Comparison of ENCODE assay signal across 9 cellular contexts in genomic region chr6:96885187-96885631, GRCh38. TPM values are rescaled to one million over a fixed set of nuclear protein-coding genes. Genes with fewer than 3 reads are reported as not detected.
A peak's percentile ranks its signal among the peaks of the same experiment; 100 is the strongest.
DNase-seq lines count a peak whose midpoint lies in the region; ATAC-seq, FAIRE-seq and TF ChIP-seq lines count a peak whose summit lies in the region.
"Not testable (repeated sequence)": the region's sequence is repeated elsewhere in the genome, so short reads cannot be mapped to it uniquely, and the experiment has no call there.
"Had no signal": no experiment of that assay in that cellular context is flagged by ENCODE, and none has a peak within 500 bp of the region (broad histone marks: within the 10 kb centered on the region; RNA-seq: fewer than 3 reads in every experiment).

No MANE protein-coding gene starts in this region.

- not testable (repeated sequence) for H3K9me2 ChIP-seq in OCI-LY7 (ENCODE audit: insufficient read depth, low read length)

- H3K27ac Mint-ChIP-seq in activated naive CD4-positive, alpha-beta T cell treated with anti-CD3 and anti-CD28 coated beads, Interleukin-2, amount 50 U/mL, for 72 hours = not testable (repeated sequence)

- H3K4me1 ChIP-seq in OCI-LY7 (ENCODE audit: insufficient read depth, low read length, poor library complexity, severe bottlenecking) = peaks cover 15% of the 10 kb centered on the region
- H3K4me1 ChIP-seq in small intestine (ENCODE audit: control insufficient read depth in 2 of 2, insufficient read depth in 1 of 2, low read depth in 1 of 2, low read length in 1 of 2) = not testable (repeated sequence)

- BruUV-seq in OCI-LY7 (replicated peaks; lab: Mats Ljungman, UMichigan) = not testable (repeated sequence)

- H3K36me3 Mint-ChIP-seq in activated naive CD4-positive, alpha-beta T cell treated with anti-CD3 and anti-CD28 coated beads, Interleukin-2, amount 50 U/mL, for 72 hours = not testable (repeated sequence)

- H3K4me3 ChIP-seq in GM06990 (replicated peaks; ENCODE audit: low read depth, low read length) = peak overlapping the region; percentile 26; the same call in 1 of the 2 replicates
- peak overlapping the region; percentile 38 for H3K4me3 ChIP-seq in OCI-LY7 (ENCODE audit: low read depth, low read length, poor library complexity, severe bottlenecking)
- H3K4me3 ChIP-seq in small intestine (ENCODE audit: low read depth in 1 of 2, low read length in 2 of 2) = peak overlapping the region in 1 of 2 donors; percentile 33

- ATAC-seq in GM19397 (IDR thresholded peaks at IDR 0.05; ENCODE audit: unreplicated experiment) (peak; percentile 70), HG02610 (IDR thresholded peaks at IDR 0.05; ENCODE audit: unreplicated experiment) (peak; percentile 79), HG03342 (IDR thresholded peaks at IDR 0.05; ENCODE audit: unreplicated experiment) (peak; percentile 95)
- peak; percentile 81 to 88 for ATAC-seq in activated naive CD4-positive, alpha-beta T cell treated with anti-CD3 and anti-CD28 coated beads, Interleukin-2, amount 50 U/mL, for 72 hours

- H3K36me3 ChIP-seq in GM06990 (ENCODE audit: control insufficient read depth, insufficient read depth, low read length); small intestine (ENCODE audit: control insufficient read depth in 2 of 2, insufficient read depth in 2 of 2, low read length in 2 of 2): not testable (repeated sequence)
- peaks cover 12% of the 10 kb centered on the region for H3K36me3 ChIP-seq in OCI-LY7 (ENCODE audit: insufficient read depth, low read length)

- H3K9me3 Mint-ChIP-seq in activated naive CD4-positive, alpha-beta T cell treated with anti-CD3 and anti-CD28 coated beads, Interleukin-2, amount 50 U/mL, for 72 hours = not testable (repeated sequence)

- intact Hi-C loops in OCI-LY7 (cut with micrococcal nuclease; ENCODE audit: unreplicated experiment) = not testable (repeated sequence)

- WGBS in small intestine, 3 donors = 21 to 47% (median 25%) methylated on average over 4 to 5 of the region's 5 CpGs

- H3K27ac ChIP-seq in OCI-LY7 (ENCODE audit: low read depth, low read length, poor library complexity, severe bottlenecking) (peak overlapping the region; percentile 15), small intestine (ENCODE audit: low read depth in 1 of 2, low read length in 1 of 2) (peak overlapping the region in 1 of 2 donors; percentile 50)

- H2AFZ ChIP-seq in OCI-LY7 (ENCODE audit: low read length) = peak overlapping the region; percentile 56; the same call in 1 of the 2 replicates

- H3K4me2 ChIP-seq in OCI-LY7 (ENCODE audit: low read length) = peak overlapping the region; percentile 50

- CTCF ChIA-PET in OCI-LY7 (lab: Charles Lee; ENCODE audit: unreplicated experiment) = interaction anchor here (0.5 kb wide), 1 partner anchor 28 kb away, joined by 3 read pairs; no protein-coding TSS in a partner anchor

- not testable (repeated sequence) for TF ChIP-seq CTCF in GM06990 (IDR thresholded peaks at IDR 0.05; ENCODE audit: insufficient read depth, low read length, poor library complexity, severe bottlenecking); OCI-LY7 (conservative IDR thresholded peaks at IDR 0.05; ENCODE audit: low read length)

- H3K79me2 ChIP-seq in OCI-LY7 (ENCODE audit: insufficient read depth, low read depth, low read length) = not testable (repeated sequence)

- POLR2A ChIA-PET in OCI-LY7 (lab: Charles Lee) = interaction anchor here (0.5 to 3.4 kb wide), 10 partner anchors 8 to 410 kb away, joined by 3 to 13 read pairs (median 3); partner anchors contain the start of gene NDUFAF4

- not testable (repeated sequence) for DNase-seq in GM06990 (ENCODE audit: extremely low read depth, insufficient read length); activated naive CD4-positive, alpha-beta T cell treated with anti-CD3 and anti-CD28 coated beads, Interleukin-2, amount 50 U/mL, for 72 hours (ENCODE audit: low spot score in 2 of 2)
- peak; percentile 71 for DNase-seq in NCI-H1436 (lab: John Stamatoyannopoulos, UW)
- peak; percentile 75 for DNase-seq in OCI-LY7 (ENCODE audit: low spot score)
- DNase-seq in small intestine = peak; percentile 63

- not testable (repeated sequence) for H3K9me3 ChIP-seq in OCI-LY7 (ENCODE audit: low read length); small intestine (ENCODE audit: control insufficient read depth, low read depth)

- H4K20me1 ChIP-seq in OCI-LY7 (ENCODE audit: insufficient read depth, low read length) = not testable (repeated sequence)

- H3K27me3 ChIP-seq in GM06990 (replicated peaks; ENCODE audit: control insufficient read depth, insufficient read depth, low read length); small intestine (ENCODE audit: control insufficient read depth in 2 of 2, insufficient read depth in 2 of 2, low read length in 2 of 2): not testable (repeated sequence)

- not testable (repeated sequence) for FAIRE-seq in small intestine (lab: Jason Lieb, UNC)

RNA-seq across cellular contexts. Expression of gene NDUFAF4, which starts 12.5 kb away (rescaled TPM):
- total RNA-seq in OCI-LY7 (2014; rRNA removed; shearing (Covaris generic)) = 29.3 and 31.5 TPM in 2 replicates
- total RNA-seq in OCI-LY7 (2022) = 75.9 and 80.4 TPM in 2 replicates
- total RNA-seq in activated naive CD4-positive, alpha-beta T cell treated with anti-CD3 and anti-CD28 coated beads, Interleukin-2, amount 50 U/mL, for 72 hours = 10 to 100 TPM; 42.1 to 60.7 TPM
- 10 to 100 TPM; 35.1 to 46.2 (median 38.3) TPM for polyA plus RNA-seq in small intestine

RNA-seq across cellular contexts. Expression of gene KLHL32, which starts 39.3 kb away (rescaled TPM):
- total RNA-seq in OCI-LY7 (2014; rRNA removed; shearing (Covaris generic)) = 1.2 and 2.1 TPM in 2 replicates
- 5.8 and 6.3 TPM in 2 replicates for total RNA-seq in OCI-LY7 (2022)
- 1 to 10 TPM in 1 of 2 donors, under 1 TPM in 1; 0.75 to 2.9 TPM for total RNA-seq in activated naive CD4-positive, alpha-beta T cell treated with anti-CD3 and anti-CD28 coated beads, Interleukin-2, amount 50 U/mL, for 72 hours
- polyA plus RNA-seq in small intestine = under 1 TPM in 2 of 3 donors, not detected in 1; 0.60 to 0.89 TPM
- total RNA-seq: esophagus squamous epithelium had no signal

RNA-seq across cellular contexts. Expression of gene GPR63, which starts 47.9 kb away (rescaled TPM):
- total RNA-seq in OCI-LY7 (2014; rRNA removed; shearing (Covaris generic)) = 0.57 and 1.0 TPM in 2 replicates
- total RNA-seq in OCI-LY7 (2022) = 1.5 and 1.6 TPM in 2 replicates
- total RNA-seq in activated naive CD4-positive, alpha-beta T cell treated with anti-CD3 and anti-CD28 coated beads, Interleukin-2, amount 50 U/mL, for 72 hours = 1 to 10 TPM in 1 of 2 donors, under 1 TPM in 1; 0.41 to 1.3 TPM
- under 1 TPM; under 0.01 to 0.69 (median 0.27) TPM for polyA plus RNA-seq in small intestine
